ENCODE assay signal across 11 cellular contexts in the genomic region with DNA sequence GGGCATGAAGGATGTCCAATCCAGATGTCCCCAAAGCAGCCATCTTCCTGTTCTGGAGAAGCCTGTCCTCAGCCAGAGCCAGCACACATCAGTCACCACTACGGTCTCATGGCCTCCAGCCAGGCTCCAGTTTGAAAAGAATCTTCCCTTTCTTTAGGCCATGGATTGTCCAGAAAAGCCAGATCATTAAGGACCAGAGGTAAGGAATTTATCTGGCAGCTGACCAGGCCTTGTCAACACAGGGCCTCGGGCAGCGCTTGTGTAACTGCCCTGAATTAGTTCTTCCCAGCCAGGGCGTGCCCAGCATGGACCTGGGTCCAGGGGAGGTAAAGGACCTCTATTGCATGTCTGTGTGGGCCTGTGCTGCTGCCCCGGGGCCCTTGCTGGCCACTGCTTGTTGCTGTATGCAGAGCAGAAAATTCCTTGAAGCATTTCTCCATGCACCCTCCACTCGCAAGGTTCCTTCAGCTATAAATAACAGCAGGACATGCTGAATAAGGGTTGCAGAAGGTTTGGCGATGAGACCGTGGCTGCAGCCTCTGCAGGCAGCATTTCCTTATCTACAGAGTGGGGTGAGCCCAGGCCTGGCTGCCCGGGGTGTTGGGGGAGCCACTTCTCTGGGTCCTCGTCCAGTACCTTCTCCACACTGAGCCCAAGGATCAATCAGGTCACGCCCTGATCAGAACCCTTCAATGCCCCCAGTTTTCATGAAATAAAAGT. TPM values are rescaled to one million over a fixed set of nuclear protein-coding genes. Genes with fewer than 3 reads are reported as not detected.
DNase-seq lines count a peak whose midpoint lies in the region; ATAC-seq, FAIRE-seq and TF ChIP-seq lines count a peak whose summit lies in the region.
"Had no signal": no experiment of that assay in that cellular context is flagged by ENCODE, and none has a peak within 500 bp of the region (broad histone marks: within the 10 kb centered on the region; RNA-seq: fewer than 3 reads in every experiment).

No MANE protein-coding gene starts in this region.

- H3K36me3 ChIP-seq in RWPE2 (ENCODE audit: low read depth) (no peaks in the 10 kb centered on the region), pancreas (no peaks in the 10 kb centered on the region)

- peaks cover 28% of the 10 kb centered on the region for H3K4me1 ChIP-seq in RWPE2 (ENCODE audit: insufficient read depth, poor library complexity, severe bottlenecking)
- peaks cover 0 to 3% (median 0%) of the 10 kb centered on the region in 3 donors for H3K4me1 ChIP-seq in pancreas

- FAIRE-seq in pancreas (lab: Jason Lieb, UNC) = no peak
- FAIRE-seq: G401.6 had no signal

- H3K27ac ChIP-seq in RWPE2 (ENCODE audit: poor library complexity, severe bottlenecking) = peak overlapping the region; percentile 87
- peak overlapping the region; percentile 6 to 29 (median 19) for H3K27ac ChIP-seq in pancreas
- H3K27ac ChIP-seq: KMS-11 had no signal

- peaks cover 0 to 7% (median 0%) of the 10 kb centered on the region in 7 donors for H3K9me3 Mint-ChIP-seq in CD14-positive monocyte
- H3K9me3 Mint-ChIP-seq: T-cell had no signal

- WGBS in pancreas, 2 donors = 35 to 38% methylated on average over 11 of the region's 11 CpGs

- DNase-seq in CD14-positive monocyte (ENCODE audit: low spot score) (no peak), RWPE2 (ENCODE audit: low spot score) (peak; percentile 79), foreskin fibroblast (peak; percentile 60 to 79), pancreas (peak in 5 of 6 donors; percentile 38 to 76 (median 49)), NCI-H526 (lab: John Stamatoyannopoulos, UW) (no peak)
- DNase-seq in activated naive CD4-positive, alpha-beta T cell treated with anti-CD3 and anti-CD28 coated beads, Interleukin-2, amount 50 U/mL, for 16 hours = no peak
- DNase-seq: T-cell had no signal

- ATAC-seq in RWPE2 (ENCODE audit: low read depth) (peak; percentile 57), pancreas (peak; percentile 67 to 92 (median 81)), GM19035 (IDR thresholded peaks at IDR 0.05; ENCODE audit: unreplicated experiment) (no peak), GM21423 (IDR thresholded peaks at IDR 0.05; ENCODE audit: unreplicated experiment) (no peak)
- ATAC-seq: T-cell had no signal

- peaks cover 23% of the 10 kb centered on the region for H3K4me1 Mint-ChIP-seq in CD14-positive monocyte

- H3K27me3 ChIP-seq in RWPE2 (ENCODE audit: insufficient read depth, poor library complexity, severe bottlenecking) (no peaks in the 10 kb centered on the region), pancreas (no peaks in the 10 kb centered on the region)

- no peak overlapping the region for H3K4me3 Mint-ChIP-seq in CD14-positive monocyte
- H3K4me3 Mint-ChIP-seq: T-cell had no signal

- H3K4me3 ChIP-seq in RWPE2 (ENCODE audit: severe bottlenecking) (no peak overlapping the region), foreskin fibroblast (ENCODE audit: low read depth in 1 of 2, low read length in 2 of 2) (no peak overlapping the region), pancreas (no peak overlapping the region)

- no peak for TF ChIP-seq CTCF in CD14-positive monocyte (IDR thresholded peaks at IDR 0.05)
- TF ChIP-seq CTCF in RWPE2 (IDR thresholded peaks at IDR 0.05; ENCODE audit: poor library complexity, severe bottlenecking) = no peak
- TF ChIP-seq CTCF in foreskin fibroblast (IDR thresholded peaks at IDR 0.05; ENCODE audit: low read depth, low read length) = no peak
- TF ChIP-seq CTCF in pancreas (IDR thresholded peaks at IDR 0.05) = no peak

- H3K36me3 Mint-ChIP-seq in CD14-positive monocyte = no peaks in the 10 kb centered on the region
- H3K36me3 Mint-ChIP-seq: T-cell had no signal

- intact Hi-C loops in CD14-positive monocyte (cut with micrococcal nuclease) (no loop called here), pancreas (cut with DNase I) (no loop called here)

- H3K27me3 Mint-ChIP-seq in CD14-positive monocyte (ENCODE audit: low read depth in 3 of 3) = peaks cover 0 to 3% (median 2%) of the 10 kb centered on the region in 3 donors
- H3K27me3 Mint-ChIP-seq: T-cell had no signal

- peak overlapping the region in 4 of 7 donors; percentile 8 to 45 (median 36) for H3K27ac Mint-ChIP-seq in CD14-positive monocyte
- H3K27ac Mint-ChIP-seq: T-cell had no signal

- no peaks in the 10 kb centered on the region for H3K9me3 ChIP-seq in RWPE2 (ENCODE audit: severe bottlenecking)
- H3K9me3 ChIP-seq in pancreas = no peaks in the 10 kb centered on the region

RNA-seq across cellular contexts. Expression of a gene that starts 21.7 kb away (rescaled TPM):
- 10 to 100 TPM; 12.3 to 16.4 TPM for polyA plus RNA-seq in CD14-positive monocyte
- 10 to 100 TPM; 13.5 to 20.2 (median 17.3) TPM for total RNA-seq in pancreas
- 10 to 100 TPM; 27.4 to 30.1 TPM for polyA plus RNA-seq in pancreas

RNA-seq across cellular contexts. Expression of a gene that starts 48.6 kb away (rescaled TPM):
- polyA plus RNA-seq in CD14-positive monocyte = under 1 TPM; 0.14 to 0.22 TPM
- 1 to 10 TPM; 1.3 to 4.8 (median 2.7) TPM for total RNA-seq in pancreas
- 1 to 10 TPM; 4.9 to 6.7 TPM for polyA plus RNA-seq in pancreas

RNA-seq across cellular contexts. Expression of a gene that starts 57.4 kb away (rescaled TPM):
- 10 to 100 TPM; 13.0 to 13.6 TPM for polyA plus RNA-seq in CD14-positive monocyte
- total RNA-seq in pancreas = 10 to 100 TPM; 12.9 to 20.9 (median 17.2) TPM
- 10 to 100 TPM; 22.2 to 30.9 TPM for polyA plus RNA-seq in pancreas

Comparison
In these comparisons a context has a peak if more than half of its experiments do, and no peak if none do; other contexts are left out.
1. DNase-seq: peak in RWPE2 (single experiment), foreskin fibroblast (2 of 2) and pancreas (5 of 6); none in CD14-positive monocyte (single experiment), NCI-H526 (0 of 2) and activated naive CD4-positive, alpha-beta T cell treated with anti-CD3 and anti-CD28 coated beads, Interleukin-2, amount 50 U/mL, for 16 hours (single experiment).
2. ATAC-seq: peak in RWPE2 (single experiment) and pancreas (4 of 4); none in GM19035 (single experiment) and GM21423 (single experiment).
3. RNA of a gene that starts 48.6 kb away (polyA plus RNA-seq): 4.9 to 6.7 TPM in pancreas; 0.14 to 0.22 TPM in CD14-positive monocyte; every median in the first group is over 4 times any median in the second.